ENCODE assay signal across 8 cellular contexts in the genomic region with DNA sequence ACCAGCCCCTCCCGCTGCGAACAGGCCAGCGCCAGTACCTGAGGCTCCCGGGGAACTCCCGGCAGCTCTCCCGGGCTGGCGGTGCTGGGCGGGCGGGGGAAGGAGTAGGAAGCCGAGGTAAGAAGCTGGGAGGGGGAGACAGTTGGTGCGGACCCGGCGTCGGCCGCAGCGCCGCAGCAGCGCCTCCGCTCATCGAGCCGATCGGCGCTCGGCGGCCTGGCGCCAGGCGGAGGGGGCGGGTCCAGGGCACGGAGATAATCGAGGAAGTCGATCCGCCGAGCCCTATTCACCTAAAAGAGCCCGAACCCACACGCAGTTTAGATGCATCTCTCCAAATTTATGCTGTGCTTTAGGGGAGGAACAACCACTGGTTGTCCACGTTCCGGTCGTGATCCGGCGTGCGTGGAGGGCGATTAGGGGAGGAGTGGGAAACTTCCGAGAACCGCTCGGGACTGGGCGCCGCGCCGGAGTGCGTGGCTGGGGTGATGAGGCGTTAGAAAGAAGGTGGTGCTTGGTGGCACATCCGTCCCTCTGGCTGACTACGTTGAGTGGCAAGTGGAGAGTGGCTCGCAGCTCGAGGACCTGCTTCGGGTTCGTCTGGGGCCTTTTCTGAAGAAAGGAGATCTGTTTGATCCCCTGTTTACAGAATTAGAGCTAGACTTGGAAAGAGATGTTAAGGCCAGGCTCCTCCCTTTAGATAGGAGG. TPM values are rescaled to one million over a fixed set of nuclear protein-coding genes. Genes with fewer than 3 reads are reported as not detected.
DNase-seq lines count a peak whose midpoint lies in the region; TF ChIP-seq lines count a peak whose summit lies in the region.

A gene with protein sequence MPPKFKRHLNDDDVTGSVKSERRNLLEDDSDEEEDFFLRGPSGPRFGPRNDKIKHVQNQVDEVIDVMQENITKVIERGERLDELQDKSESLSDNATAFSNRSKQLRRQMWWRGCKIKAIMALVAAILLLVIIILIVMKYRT (minus strand): TSS at position 194 of the 705 bp plus-strand sequence. CDS start 3,651 bp downstream, outside the sequence.

- H3K4me2 ChIP-seq in MM.1S (ENCODE audit: low read depth, low read length), result peak within 1 kb of the TSS; percentile 83

- H3K79me2 ChIP-seq in MM.1S (ENCODE audit: low read length), result 0 out of 2 replicates have a peak, but pooled peaks cover 9% of the 10 kb centered on the region

- H4K20me1 ChIP-seq in MM.1S (ENCODE audit: insufficient read depth, low read length), result no peaks in the 10 kb centered on the region

- H2AFZ ChIP-seq in MM.1S (ENCODE audit: low read length), result peak within 1 kb of the TSS; percentile 100
- H2AFZ ChIP-seq in neuron (ENCODE audit: low read depth, low read length), result peak within 1 kb of the TSS; percentile 100

- in situ Hi-C loops in SK-MEL-5 (cut with HindIII; ENCODE audit: low pct_unique_long_range_greater_than_20kb, low sequenced_read_pairs), result no loop called here

- H3K9me3 ChIP-seq in MM.1S (replicated peaks; ENCODE audit: insufficient read depth, low read length), result no peaks in the 10 kb centered on the region
- no peaks in the 10 kb centered on the region for H3K9me3 ChIP-seq in neuron (ENCODE audit: low read length)

- H3K4me3 ChIP-seq in MM.1S (ENCODE audit: low read length) (peak within 1 kb of the TSS; percentile 96), neuron (ENCODE audit: low read length) (peak within 1 kb of the TSS; percentile 88)

- H3K9ac ChIP-seq in MM.1S (ENCODE audit: low read length), result peak within 1 kb of the TSS; percentile 88

- no peaks in the 10 kb centered on the region for H3K36me3 ChIP-seq in MM.1S (replicated peaks; ENCODE audit: insufficient read depth, low read length)
- peaks cover under 1% of the 10 kb centered on the region for H3K36me3 ChIP-seq in neuron (ENCODE audit: insufficient read depth, low read length)

- H3K4me1 ChIP-seq in MM.1S (ENCODE audit: low read length) (peaks cover 7% of the 10 kb centered on the region), neuron (ENCODE audit: insufficient read depth, low read length) (peaks cover 27% of the 10 kb centered on the region)

- DNase-seq in GM03348 (ENCODE audit: low spot score) (peak; percentile 93), HCEC 1CT (peak; percentile 78), MM.1S (peak; percentile 93), SK-MEL-5 (ENCODE audit: low read depth, low spot score) (peak; percentile 78), foreskin melanocyte (peak; percentile 83), stromal cell of bone marrow (ENCODE audit: low read depth) (peak; percentile 77)
- DNase-seq in activated naive CD4-positive, alpha-beta T cell treated with Interleukin-2 at 50 U/mL for 16 hours, result peak; percentile 89

- no peaks in the 10 kb centered on the region for H3K27me3 ChIP-seq in MM.1S (replicated peaks; ENCODE audit: insufficient read depth, low read length)
- H3K27me3 ChIP-seq in neuron (ENCODE audit: insufficient read depth, low read length), result no peaks in the 10 kb centered on the region

- no peaks in the 10 kb centered on the region for H3K9me2 ChIP-seq in MM.1S (replicated peaks; ENCODE audit: insufficient read depth, low read length)

- peaks cover 8% of the 10 kb centered on the region for H3F3A ChIP-seq in MM.1S (ENCODE audit: insufficient read depth, low read length)

- peak within 1 kb of the TSS; percentile 86 for H3K27ac ChIP-seq in MM.1S (ENCODE audit: low read length)

- no peak for TF ChIP-seq CTCF in MM.1S (IDR thresholded peaks at IDR 0.05; ENCODE audit: low read length)

RNA-seq across cellular contexts. Expression of the gene that starts here (rescaled TPM):
- 5.5 and 6.8 TPM in 2 replicates for total RNA-seq in SK-MEL-5 (2014; rRNA removed; shearing (Covaris generic))
- 8.3 and 8.7 TPM in 2 replicates for polyA plus RNA-seq in SK-MEL-5 (2015; cell fraction: cytosol; rRNA removed)
- polyA plus RNA-seq in SK-MEL-5 (2015; cell fraction: nucleus; rRNA removed), result 23.9 and 25.1 TPM in 2 replicates

Comparison
In these comparisons a context has a peak if more than half of its experiments do, and no peak if none do; other contexts are left out.
1. Peak in every context shown above with its lines: DNase-seq, H3K4me3 ChIP-seq and H3K27ac ChIP-seq.